1 cellular context compared by ENCODE assay signal in the genomic region with DNA sequence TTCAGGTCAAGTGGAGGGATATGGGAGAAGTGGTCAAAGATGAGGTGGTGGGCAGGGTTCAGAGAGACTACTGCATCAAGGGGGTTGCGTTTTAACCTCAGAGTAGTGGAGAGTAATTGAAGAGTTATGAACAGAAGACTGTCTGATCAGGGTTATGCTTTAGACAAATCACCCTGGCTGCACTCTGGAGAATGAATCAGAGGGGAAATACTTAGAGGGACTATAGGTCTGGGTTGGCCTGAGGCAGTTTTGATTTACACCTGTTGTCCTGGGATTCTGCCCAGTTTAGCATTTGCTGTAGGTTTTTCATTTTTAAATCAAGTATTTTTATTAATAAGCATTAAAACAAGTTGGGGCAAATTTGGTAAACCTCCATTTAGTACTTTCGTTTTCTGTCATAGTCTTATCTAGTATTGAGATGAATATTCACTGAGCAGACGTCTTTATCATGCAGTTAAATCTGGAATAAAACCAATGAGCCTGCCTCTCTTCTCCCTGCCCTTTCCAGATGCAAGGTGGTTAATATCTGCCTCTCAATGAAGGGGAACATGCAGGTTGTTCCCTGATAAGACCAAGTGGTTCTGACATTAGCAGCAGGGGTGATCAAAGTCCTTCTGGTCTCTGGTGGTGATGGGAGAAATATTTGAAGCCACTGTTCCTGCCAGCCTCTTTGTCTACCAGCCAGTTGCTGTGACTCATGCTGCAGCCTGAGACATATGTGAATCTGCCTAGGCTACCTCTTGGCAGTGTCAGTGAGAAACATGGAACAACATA.
A peak's percentile ranks its signal among the peaks of the same experiment; 100 is the strongest.
TF ChIP-seq lines count a peak whose summit lies in the region.

No MANE protein-coding gene starts in this region.

TF ChIP-seq in HepG2, 621 proteins besides CTCF, POLR2A, EP300 and RAD21 (continued from another document and continues in another):
- TF ChIP-seq, protein P1, sequence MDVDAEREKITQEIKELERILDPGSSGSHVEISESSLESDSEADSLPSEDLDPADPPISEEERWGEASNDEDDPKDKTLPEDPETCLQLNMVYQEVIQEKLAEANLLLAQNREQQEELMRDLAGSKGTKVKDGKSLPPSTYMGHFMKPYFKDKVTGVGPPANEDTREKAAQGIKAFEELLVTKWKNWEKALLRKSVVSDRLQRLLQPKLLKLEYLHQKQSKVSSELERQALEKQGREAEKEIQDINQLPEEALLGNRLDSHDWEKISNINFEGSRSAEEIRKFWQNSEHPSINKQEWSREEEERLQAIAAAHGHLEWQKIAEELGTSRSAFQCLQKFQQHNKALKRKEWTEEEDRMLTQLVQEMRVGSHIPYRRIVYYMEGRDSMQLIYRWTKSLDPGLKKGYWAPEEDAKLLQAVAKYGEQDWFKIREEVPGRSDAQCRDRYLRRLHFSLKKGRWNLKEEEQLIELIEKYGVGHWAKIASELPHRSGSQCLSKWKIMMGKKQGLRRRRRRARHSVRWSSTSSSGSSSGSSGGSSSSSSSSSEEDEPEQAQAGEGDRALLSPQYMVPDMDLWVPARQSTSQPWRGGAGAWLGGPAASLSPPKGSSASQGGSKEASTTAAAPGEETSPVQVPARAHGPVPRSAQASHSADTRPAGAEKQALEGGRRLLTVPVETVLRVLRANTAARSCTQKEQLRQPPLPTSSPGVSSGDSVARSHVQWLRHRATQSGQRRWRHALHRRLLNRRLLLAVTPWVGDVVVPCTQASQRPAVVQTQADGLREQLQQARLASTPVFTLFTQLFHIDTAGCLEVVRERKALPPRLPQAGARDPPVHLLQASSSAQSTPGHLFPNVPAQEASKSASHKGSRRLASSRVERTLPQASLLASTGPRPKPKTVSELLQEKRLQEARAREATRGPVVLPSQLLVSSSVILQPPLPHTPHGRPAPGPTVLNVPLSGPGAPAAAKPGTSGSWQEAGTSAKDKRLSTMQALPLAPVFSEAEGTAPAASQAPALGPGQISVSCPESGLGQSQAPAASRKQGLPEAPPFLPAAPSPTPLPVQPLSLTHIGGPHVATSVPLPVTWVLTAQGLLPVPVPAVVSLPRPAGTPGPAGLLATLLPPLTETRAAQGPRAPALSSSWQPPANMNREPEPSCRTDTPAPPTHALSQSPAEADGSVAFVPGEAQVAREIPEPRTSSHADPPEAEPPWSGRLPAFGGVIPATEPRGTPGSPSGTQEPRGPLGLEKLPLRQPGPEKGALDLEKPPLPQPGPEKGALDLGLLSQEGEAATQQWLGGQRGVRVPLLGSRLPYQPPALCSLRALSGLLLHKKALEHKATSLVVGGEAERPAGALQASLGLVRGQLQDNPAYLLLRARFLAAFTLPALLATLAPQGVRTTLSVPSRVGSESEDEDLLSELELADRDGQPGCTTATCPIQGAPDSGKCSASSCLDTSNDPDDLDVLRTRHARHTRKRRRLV (CRISPR knock-in tag; IDR thresholded peaks at IDR 0.05) = no peak
- TF ChIP-seq, protein P2, sequence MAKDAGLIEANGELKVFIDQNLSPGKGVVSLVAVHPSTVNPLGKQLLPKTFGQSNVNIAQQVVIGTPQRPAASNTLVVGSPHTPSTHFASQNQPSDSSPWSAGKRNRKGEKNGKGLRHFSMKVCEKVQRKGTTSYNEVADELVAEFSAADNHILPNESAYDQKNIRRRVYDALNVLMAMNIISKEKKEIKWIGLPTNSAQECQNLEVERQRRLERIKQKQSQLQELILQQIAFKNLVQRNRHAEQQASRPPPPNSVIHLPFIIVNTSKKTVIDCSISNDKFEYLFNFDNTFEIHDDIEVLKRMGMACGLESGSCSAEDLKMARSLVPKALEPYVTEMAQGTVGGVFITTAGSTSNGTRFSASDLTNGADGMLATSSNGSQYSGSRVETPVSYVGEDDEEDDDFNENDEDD (CRISPR knock-in tag; IDR thresholded peaks at IDR 0.05; ENCODE audit: borderline replicate concordance) = 0 out of 2 replicates have a peak, but pooled peaks have one; percentile 15
- TF ChIP-seq KDM1A (CRISPR knock-in tag; IDR thresholded peaks at IDR 0.05) = no peak
- TF ChIP-seq BORCS8-MEF2B (CRISPR knock-in tag; IDR thresholded peaks at IDR 0.05) = no peak
- TF ChIP-seq, protein P3, sequence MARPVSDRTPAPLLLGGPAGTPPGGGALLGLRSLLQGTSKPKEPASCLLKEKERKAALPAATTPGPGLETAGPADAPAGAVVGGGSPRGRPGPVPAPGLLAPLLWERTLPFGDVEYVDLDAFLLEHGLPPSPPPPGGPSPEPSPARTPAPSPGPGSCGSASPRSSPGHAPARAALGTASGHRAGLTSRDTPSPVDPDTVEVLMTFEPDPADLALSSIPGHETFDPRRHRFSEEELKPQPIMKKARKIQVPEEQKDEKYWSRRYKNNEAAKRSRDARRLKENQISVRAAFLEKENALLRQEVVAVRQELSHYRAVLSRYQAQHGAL (CRISPR knock-in tag; IDR thresholded peaks at IDR 0.05; ENCODE audit: not compliant biosample characterization) = no peak
- TF ChIP-seq, protein P4, sequence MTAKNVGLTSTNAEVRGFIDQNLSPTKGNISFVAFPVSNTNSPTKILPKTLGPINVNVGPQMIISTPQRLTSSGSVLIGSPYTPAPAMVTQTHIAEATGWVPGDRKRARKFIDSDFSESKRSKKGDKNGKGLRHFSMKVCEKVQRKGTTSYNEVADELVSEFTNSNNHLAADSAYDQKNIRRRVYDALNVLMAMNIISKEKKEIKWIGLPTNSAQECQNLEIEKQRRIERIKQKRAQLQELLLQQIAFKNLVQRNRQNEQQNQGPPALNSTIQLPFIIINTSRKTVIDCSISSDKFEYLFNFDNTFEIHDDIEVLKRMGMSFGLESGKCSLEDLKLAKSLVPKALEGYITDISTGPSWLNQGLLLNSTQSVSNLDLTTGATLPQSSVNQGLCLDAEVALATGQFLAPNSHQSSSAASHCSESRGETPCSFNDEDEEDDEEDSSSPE (CRISPR knock-in tag; IDR thresholded peaks at IDR 0.05) = no peak
- TF ChIP-seq RXRB (CRISPR knock-in tag; IDR thresholded peaks at IDR 0.05; ENCODE audit: borderline replicate concordance) = no peak
- no peak for TF ChIP-seq ZNF577 (CRISPR knock-in tag; IDR thresholded peaks at IDR 0.05; ENCODE audit: borderline replicate concordance, low read depth)
- no peak for TF ChIP-seq ZNF225 (CRISPR knock-in tag; IDR thresholded peaks at IDR 0.05)
- TF ChIP-seq, protein P5, sequence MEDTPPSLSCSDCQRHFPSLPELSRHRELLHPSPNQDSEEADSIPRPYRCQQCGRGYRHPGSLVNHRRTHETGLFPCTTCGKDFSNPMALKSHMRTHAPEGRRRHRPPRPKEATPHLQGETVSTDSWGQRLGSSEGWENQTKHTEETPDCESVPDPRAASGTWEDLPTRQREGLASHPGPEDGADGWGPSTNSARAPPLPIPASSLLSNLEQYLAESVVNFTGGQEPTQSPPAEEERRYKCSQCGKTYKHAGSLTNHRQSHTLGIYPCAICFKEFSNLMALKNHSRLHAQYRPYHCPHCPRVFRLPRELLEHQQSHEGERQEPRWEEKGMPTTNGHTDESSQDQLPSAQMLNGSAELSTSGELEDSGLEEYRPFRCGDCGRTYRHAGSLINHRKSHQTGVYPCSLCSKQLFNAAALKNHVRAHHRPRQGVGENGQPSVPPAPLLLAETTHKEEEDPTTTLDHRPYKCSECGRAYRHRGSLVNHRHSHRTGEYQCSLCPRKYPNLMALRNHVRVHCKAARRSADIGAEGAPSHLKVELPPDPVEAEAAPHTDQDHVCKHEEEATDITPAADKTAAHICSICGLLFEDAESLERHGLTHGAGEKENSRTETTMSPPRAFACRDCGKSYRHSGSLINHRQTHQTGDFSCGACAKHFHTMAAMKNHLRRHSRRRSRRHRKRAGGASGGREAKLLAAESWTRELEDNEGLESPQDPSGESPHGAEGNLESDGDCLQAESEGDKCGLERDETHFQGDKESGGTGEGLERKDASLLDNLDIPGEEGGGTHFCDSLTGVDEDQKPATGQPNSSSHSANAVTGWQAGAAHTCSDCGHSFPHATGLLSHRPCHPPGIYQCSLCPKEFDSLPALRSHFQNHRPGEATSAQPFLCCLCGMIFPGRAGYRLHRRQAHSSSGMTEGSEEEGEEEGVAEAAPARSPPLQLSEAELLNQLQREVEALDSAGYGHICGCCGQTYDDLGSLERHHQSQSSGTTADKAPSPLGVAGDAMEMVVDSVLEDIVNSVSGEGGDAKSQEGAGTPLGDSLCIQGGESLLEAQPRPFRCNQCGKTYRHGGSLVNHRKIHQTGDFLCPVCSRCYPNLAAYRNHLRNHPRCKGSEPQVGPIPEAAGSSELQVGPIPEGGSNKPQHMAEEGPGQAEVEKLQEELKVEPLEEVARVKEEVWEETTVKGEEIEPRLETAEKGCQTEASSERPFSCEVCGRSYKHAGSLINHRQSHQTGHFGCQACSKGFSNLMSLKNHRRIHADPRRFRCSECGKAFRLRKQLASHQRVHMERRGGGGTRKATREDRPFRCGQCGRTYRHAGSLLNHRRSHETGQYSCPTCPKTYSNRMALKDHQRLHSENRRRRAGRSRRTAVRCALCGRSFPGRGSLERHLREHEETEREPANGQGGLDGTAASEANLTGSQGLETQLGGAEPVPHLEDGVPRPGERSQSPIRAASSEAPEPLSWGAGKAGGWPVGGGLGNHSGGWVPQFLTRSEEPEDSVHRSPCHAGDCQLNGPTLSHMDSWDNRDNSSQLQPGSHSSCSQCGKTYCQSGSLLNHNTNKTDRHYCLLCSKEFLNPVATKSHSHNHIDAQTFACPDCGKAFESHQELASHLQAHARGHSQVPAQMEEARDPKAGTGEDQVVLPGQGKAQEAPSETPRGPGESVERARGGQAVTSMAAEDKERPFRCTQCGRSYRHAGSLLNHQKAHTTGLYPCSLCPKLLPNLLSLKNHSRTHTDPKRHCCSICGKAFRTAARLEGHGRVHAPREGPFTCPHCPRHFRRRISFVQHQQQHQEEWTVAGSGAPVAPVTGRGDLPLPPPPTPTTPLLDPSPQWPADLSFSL (CRISPR knock-in tag; IDR thresholded peaks at IDR 0.05) = no peak
- peak; percentile 33; the same call in 1 of the 2 replicates for TF ChIP-seq SAP130 (CRISPR knock-in tag; IDR thresholded peaks at IDR 0.05; ENCODE audit: low read depth)
- TF ChIP-seq, protein P6, sequence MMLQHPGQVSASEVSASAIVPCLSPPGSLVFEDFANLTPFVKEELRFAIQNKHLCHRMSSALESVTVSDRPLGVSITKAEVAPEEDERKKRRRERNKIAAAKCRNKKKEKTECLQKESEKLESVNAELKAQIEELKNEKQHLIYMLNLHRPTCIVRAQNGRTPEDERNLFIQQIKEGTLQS (CRISPR knock-in tag; IDR thresholded peaks at IDR 0.05) = 0 out of 2 replicates have a peak, but pooled peaks have one; percentile 23
- peak; percentile 19; the same call in 1 of the 2 replicates for TF ChIP-seq ZMYM4 (CRISPR knock-in tag; IDR thresholded peaks at IDR 0.05)
- peak; percentile 74 for TF ChIP-seq ZNF644 (CRISPR knock-in tag; IDR thresholded peaks at IDR 0.05; ENCODE audit: low read depth)
- no peak for TF ChIP-seq ZNF136 (CRISPR knock-in tag; IDR thresholded peaks at IDR 0.05; ENCODE audit: low read depth)
- TF ChIP-seq FOXA3 (CRISPR knock-in tag; IDR thresholded peaks at IDR 0.05) = 0 out of 2 replicates have a peak, but pooled peaks have one; percentile 21
- peak; percentile 92 for TF ChIP-seq FOSL2 (CRISPR knock-in tag; IDR thresholded peaks at IDR 0.05)
- TF ChIP-seq ZNF20 (CRISPR knock-in tag; IDR thresholded peaks at IDR 0.05) = no peak
- no peak; the same call in 1 of the 2 replicates for TF ChIP-seq CREM (IDR thresholded peaks at IDR 0.05)
- no peak for TF ChIP-seq CREM (CRISPR knock-in tag; IDR thresholded peaks at IDR 0.05)
- peak; percentile 63; the same call in 1 of the 2 replicates for TF ChIP-seq JUND (CRISPR knock-in tag; IDR thresholded peaks at IDR 0.05)
- TF ChIP-seq MAFG (CRISPR knock-in tag; IDR thresholded peaks at IDR 0.05) = no peak
- TF ChIP-seq TEAD3 (CRISPR knock-in tag; optimal IDR thresholded peaks at IDR 0.05; ENCODE audit: borderline replicate concordance) = peak; percentile 19
- TF ChIP-seq, protein P7, sequence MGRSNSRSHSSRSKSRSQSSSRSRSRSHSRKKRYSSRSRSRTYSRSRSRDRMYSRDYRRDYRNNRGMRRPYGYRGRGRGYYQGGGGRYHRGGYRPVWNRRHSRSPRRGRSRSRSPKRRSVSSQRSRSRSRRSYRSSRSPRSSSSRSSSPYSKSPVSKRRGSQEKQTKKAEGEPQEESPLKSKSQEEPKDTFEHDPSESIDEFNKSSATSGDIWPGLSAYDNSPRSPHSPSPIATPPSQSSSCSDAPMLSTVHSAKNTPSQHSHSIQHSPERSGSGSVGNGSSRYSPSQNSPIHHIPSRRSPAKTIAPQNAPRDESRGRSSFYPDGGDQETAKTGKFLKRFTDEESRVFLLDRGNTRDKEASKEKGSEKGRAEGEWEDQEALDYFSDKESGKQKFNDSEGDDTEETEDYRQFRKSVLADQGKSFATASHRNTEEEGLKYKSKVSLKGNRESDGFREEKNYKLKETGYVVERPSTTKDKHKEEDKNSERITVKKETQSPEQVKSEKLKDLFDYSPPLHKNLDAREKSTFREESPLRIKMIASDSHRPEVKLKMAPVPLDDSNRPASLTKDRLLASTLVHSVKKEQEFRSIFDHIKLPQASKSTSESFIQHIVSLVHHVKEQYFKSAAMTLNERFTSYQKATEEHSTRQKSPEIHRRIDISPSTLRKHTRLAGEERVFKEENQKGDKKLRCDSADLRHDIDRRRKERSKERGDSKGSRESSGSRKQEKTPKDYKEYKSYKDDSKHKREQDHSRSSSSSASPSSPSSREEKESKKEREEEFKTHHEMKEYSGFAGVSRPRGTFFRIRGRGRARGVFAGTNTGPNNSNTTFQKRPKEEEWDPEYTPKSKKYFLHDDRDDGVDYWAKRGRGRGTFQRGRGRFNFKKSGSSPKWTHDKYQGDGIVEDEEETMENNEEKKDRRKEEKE (IDR thresholded peaks at IDR 0.05) = no peak
- no peak for TF ChIP-seq ZNF317 (CRISPR knock-in tag; IDR thresholded peaks at IDR 0.05)
- TF ChIP-seq ONECUT2 (CRISPR knock-in tag; IDR thresholded peaks at IDR 0.05) = no peak
- no peak for TF ChIP-seq ZNF720 (CRISPR knock-in tag; IDR thresholded peaks at IDR 0.05)
- no peak for TF ChIP-seq ZNF383 (CRISPR knock-in tag; IDR thresholded peaks at IDR 0.05; ENCODE audit: borderline replicate concordance)
- TF ChIP-seq ZKSCAN8 (CRISPR knock-in tag; IDR thresholded peaks at IDR 0.05; ENCODE audit: borderline replicate concordance) = no peak
- no peak for TF ChIP-seq ZFY (CRISPR knock-in tag; IDR thresholded peaks at IDR 0.05)
- TF ChIP-seq, protein P8, sequence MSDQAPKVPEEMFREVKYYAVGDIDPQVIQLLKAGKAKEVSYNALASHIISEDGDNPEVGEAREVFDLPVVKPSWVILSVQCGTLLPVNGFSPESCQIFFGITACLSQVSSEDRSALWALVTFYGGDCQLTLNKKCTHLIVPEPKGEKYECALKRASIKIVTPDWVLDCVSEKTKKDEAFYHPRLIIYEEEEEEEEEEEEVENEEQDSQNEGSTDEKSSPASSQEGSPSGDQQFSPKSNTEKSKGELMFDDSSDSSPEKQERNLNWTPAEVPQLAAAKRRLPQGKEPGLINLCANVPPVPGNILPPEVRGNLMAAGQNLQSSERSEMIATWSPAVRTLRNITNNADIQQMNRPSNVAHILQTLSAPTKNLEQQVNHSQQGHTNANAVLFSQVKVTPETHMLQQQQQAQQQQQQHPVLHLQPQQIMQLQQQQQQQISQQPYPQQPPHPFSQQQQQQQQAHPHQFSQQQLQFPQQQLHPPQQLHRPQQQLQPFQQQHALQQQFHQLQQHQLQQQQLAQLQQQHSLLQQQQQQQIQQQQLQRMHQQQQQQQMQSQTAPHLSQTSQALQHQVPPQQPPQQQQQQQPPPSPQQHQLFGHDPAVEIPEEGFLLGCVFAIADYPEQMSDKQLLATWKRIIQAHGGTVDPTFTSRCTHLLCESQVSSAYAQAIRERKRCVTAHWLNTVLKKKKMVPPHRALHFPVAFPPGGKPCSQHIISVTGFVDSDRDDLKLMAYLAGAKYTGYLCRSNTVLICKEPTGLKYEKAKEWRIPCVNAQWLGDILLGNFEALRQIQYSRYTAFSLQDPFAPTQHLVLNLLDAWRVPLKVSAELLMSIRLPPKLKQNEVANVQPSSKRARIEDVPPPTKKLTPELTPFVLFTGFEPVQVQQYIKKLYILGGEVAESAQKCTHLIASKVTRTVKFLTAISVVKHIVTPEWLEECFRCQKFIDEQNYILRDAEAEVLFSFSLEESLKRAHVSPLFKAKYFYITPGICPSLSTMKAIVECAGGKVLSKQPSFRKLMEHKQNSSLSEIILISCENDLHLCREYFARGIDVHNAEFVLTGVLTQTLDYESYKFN (CRISPR knock-in tag; conservative IDR thresholded peaks at IDR 0.05) = peak; percentile 30; the same call in 1 of the 2 replicates
- TF ChIP-seq GZF1 (CRISPR knock-in tag; IDR thresholded peaks at IDR 0.05) = no peak
